In genomic region chr19:16328824-16329482, GRCh38 we compare ENCODE assay signal across 8 cellular contexts. TPM values are rescaled to one million over a fixed set of nuclear protein-coding genes. Genes with fewer than 3 reads are reported as not detected.
DNase-seq lines count a peak whose midpoint lies in the region; ATAC-seq and TF ChIP-seq lines count a peak whose summit lies in the region.

No MANE protein-coding gene starts in this region.

- TF ChIP-seq CTCF in cardiac muscle cell (IDR thresholded peaks at IDR 0.05; ENCODE audit: low read depth, low read length) = peak; percentile 7
- TF ChIP-seq CTCF in hepatocyte (IDR thresholded peaks at IDR 0.05; ENCODE audit: poor library complexity) = no peak
- no peak for TF ChIP-seq CTCF in tibial artery (IDR thresholded peaks at IDR 0.05)

- no peaks in the 10 kb centered on the region for H3K9me3 ChIP-seq in cardiac muscle cell (ENCODE audit: low read depth)
- H3K9me3 ChIP-seq in hepatocyte (ENCODE audit: low read depth) = no peaks in the 10 kb centered on the region
- no peaks in the 10 kb centered on the region for H3K9me3 ChIP-seq in tibial artery

- H4K20me1 ChIP-seq in hepatocyte (ENCODE audit: insufficient read depth, poor library complexity, severe bottlenecking) = peaks cover 11% of the 10 kb centered on the region

- peaks cover 33% of the 10 kb centered on the region for H3K27me3 ChIP-seq in cardiac muscle cell
- peaks cover 8% of the 10 kb centered on the region for H3K27me3 ChIP-seq in hepatocyte
- no peaks in the 10 kb centered on the region for H3K27me3 ChIP-seq in tibial artery

- H2AFZ ChIP-seq in hepatocyte = no peak overlapping the region

- DNase-seq in cardiac muscle cell (ENCODE audit: low read depth in 1 of 2, low spot score in 1 of 2) (no peak), Right ventricle myocardium superior (no peak), hepatocyte (ENCODE audit: low spot score) (no peak), tibial artery (no peak), COLO829 (ENCODE audit: low spot score) (no peak), SKM-1 treated with dmso at 0.1 percent for 144 hours (lab: John Stamatoyannopoulos, UW; ENCODE audit: unreplicated experiment) (no peak)
- peak; percentile 54 for DNase-seq in activated CD8-positive, alpha-beta memory T cell treated with anti-CD3 and anti-CD28 coated beads, Interleukin-2, amount 50 U/mL, for 4 hours

- H3K4me3 ChIP-seq in cardiac muscle cell (no peak overlapping the region), hepatocyte (no peak overlapping the region), tibial artery (peak overlapping the region; percentile 96 to 99)

- intact Hi-C loops in Right ventricle myocardium superior (cut with DNase I) (no loop called here), tibial artery (cut with DNase I; ENCODE audit: low total_unique reads) (no loop called here)

- WGBS in hepatocyte (ENCODE audit: low lambda C conversion rate, missing lambda C conversion rate) = 73% methylated on average over 11 of the region's 11 CpGs

- H3K79me2 ChIP-seq in hepatocyte = peaks cover 4% of the 10 kb centered on the region

- H3K36me3 ChIP-seq in cardiac muscle cell (peaks cover 8% of the 10 kb centered on the region), hepatocyte (replicated peaks; ENCODE audit: insufficient read depth, low read depth) (no peaks in the 10 kb centered on the region), tibial artery (peaks cover 18 to 28% (median 23%) of the 10 kb centered on the region in 3 donors)

- H3K4me2 ChIP-seq in hepatocyte = no peak overlapping the region

- H3K27ac ChIP-seq in cardiac muscle cell = no peak overlapping the region
- H3K27ac ChIP-seq in hepatocyte = peak overlapping the region; percentile 17
- peak overlapping the region; percentile 99 for H3K27ac ChIP-seq in tibial artery

- ATAC-seq in Right ventricle myocardium superior (ENCODE audit: poor library complexity) (no peak), HG03565 (IDR thresholded peaks at IDR 0.05; ENCODE audit: unreplicated experiment) (no peak)

- H3K9me2 ChIP-seq in hepatocyte (replicated peaks; ENCODE audit: insufficient read depth) = no peaks in the 10 kb centered on the region

- H3K4me1 ChIP-seq in cardiac muscle cell (ENCODE audit: low read depth) = peaks cover 3% of the 10 kb centered on the region
- peaks cover 3% of the 10 kb centered on the region for H3K4me1 ChIP-seq in hepatocyte (ENCODE audit: insufficient read depth)
- H3K4me1 ChIP-seq in tibial artery = peaks cover 0 to 56% (median 34%) of the 10 kb centered on the region in 4 donors

RNA-seq across cellular contexts. Expression of gene KLF2, which starts 4.3 kb away (rescaled TPM):
- total RNA-seq in cardiac muscle cell (7.8 and 13.4 TPM in 2 replicates), Right ventricle myocardium superior (67.6 TPM), hepatocyte (3.0 and 4.5 TPM in 2 replicates)
- polyA plus RNA-seq in cardiac muscle cell (10.9 and 12.1 TPM in 2 replicates), hepatocyte (27.7 and 40.9 TPM in 2 replicates)

Comparison
In these comparisons a context has a peak if more than half of its experiments do, and no peak if none do; other contexts are left out.
1. H3K4me3 ChIP-seq: peak in tibial artery (2 of 2); none in cardiac muscle cell (single experiment) and hepatocyte (single experiment).